19 cellular contexts compared by ENCODE assay signal in the genomic region with DNA sequence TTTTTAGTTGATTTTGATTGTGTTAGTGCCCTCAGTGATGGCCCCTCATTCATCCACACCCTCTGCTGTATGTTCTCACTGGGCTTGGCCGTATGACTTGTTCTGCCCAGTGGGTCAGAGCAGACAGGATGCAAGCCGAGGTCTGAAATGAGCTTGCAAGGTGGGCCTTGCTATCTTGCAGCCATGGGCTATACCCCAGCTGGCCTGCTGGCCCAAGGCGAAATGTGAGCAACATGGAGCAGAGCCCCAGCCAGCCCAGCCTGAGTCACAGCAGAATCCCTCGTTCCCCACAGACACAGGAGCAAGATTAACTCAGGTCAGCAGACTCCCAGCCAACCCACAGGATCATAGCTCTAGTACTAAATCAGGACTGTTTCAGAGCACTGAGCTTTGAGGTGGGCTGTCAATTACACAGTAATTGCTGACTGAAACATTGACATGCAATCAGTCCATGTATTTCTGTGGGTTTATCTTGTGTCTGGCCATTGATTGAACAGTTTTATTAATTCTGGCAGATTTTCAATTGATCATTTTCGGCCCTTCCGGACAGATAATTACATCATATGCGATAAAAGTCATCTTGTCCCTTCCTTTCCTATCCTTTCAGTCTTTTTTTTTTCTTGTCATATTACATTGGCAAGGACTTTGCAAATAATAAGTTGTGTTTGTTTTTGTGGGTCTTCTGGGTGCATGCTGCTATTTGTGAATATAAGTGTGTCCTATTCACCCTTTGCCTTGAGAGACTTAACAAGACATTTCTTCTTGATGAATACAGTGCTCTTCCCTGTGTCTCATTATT. TPM values are rescaled to one million over a fixed set of nuclear protein-coding genes. Genes with fewer than 3 reads are reported as not detected.
"Had no signal": no experiment of that assay in that cellular context is flagged by ENCODE, and none has a peak within 500 bp of the region (broad histone marks: within the 10 kb centered on the region; RNA-seq: fewer than 3 reads in every experiment).

No MANE protein-coding gene starts in this region.

- H3K36me3 ChIP-seq: ovary had no signal

- H3K4me1 Mint-ChIP-seq: activated T-helper 17 cell treated with anti-CD3 and anti-CD28 coated beads, Interleukin-2, amount 50 U/mL, for 72 hours; naive thymus-derived CD4-positive, alpha-beta T cell; stimulated activated naive CD8-positive, alpha-beta T cell treated with anti-CD3 and anti-CD28 coated beads, Interleukin-15, amount 100 ng/mL, for 72 hours had no signal

- ATAC-seq: activated T-helper 17 cell treated with anti-CD3 and anti-CD28 coated beads, Interleukin-2, amount 50 U/mL, for 72 hours; body of pancreas; foreskin keratinocyte; naive thymus-derived CD4-positive, alpha-beta T cell; stimulated activated naive CD8-positive, alpha-beta T cell treated with anti-CD3 and anti-CD28 coated beads, Interleukin-15, amount 100 ng/mL, for 72 hours had no signal

- H3K27ac Mint-ChIP-seq: activated naive CD4-positive, alpha-beta T cell treated with anti-CD3 and anti-CD28 coated beads for 36 hours; activated T-helper 17 cell treated with anti-CD3 and anti-CD28 coated beads, Interleukin-2, amount 50 U/mL, for 72 hours; naive thymus-derived CD4-positive, alpha-beta T cell; stimulated activated naive CD8-positive, alpha-beta T cell treated with anti-CD3 and anti-CD28 coated beads, Interleukin-15, amount 100 ng/mL, for 72 hours; T-helper 1 cell treated with Interleukin-12 subunit alpha and Interleukin-12 subunit beta and Interleukin-4 antibody, amounts not matched to agents 30 μg/mL and 1 μg/mL, for 36 hours had no signal

- H3K27me3 ChIP-seq: body of pancreas, dorsolateral prefrontal cortex, foreskin keratinocyte, ovary, right lobe of liver had no signal

- H3K27ac ChIP-seq: body of pancreas, dorsolateral prefrontal cortex, epithelial cell of prostate, foreskin keratinocyte, ovary, right lobe of liver had no signal

- DNase-seq: activated CD4-positive, alpha-beta T cell treated with anti-CD3 and anti-CD28 coated beads for 1 hour; activated CD4-positive, alpha-beta T cell treated with anti-CD3 and anti-CD28 coated beads, Interleukin-2, amount 50 U/mL, for 4 hours; activated naive CD4-positive, alpha-beta T cell treated with anti-CD3 and anti-CD28 coated beads for 36 hours; activated T-cell treated with anti-CD3 and anti-CD28 coated beads for 4 hours; caudate nucleus; foreskin keratinocyte; hypothalamus; mesenchymal stem cell; naive thymus-derived CD4-positive, alpha-beta T cell; stimulated activated CD4-positive, alpha-beta T cell treated with anti-CD3 and anti-CD28 coated beads, Interleukin-4, amount 100 ng/mL, for 1 hour had no signal

- H3K4me1 ChIP-seq: body of pancreas, foreskin keratinocyte, right lobe of liver had no signal

- H3K4me3 Mint-ChIP-seq: activated naive CD4-positive, alpha-beta T cell treated with anti-CD3 and anti-CD28 coated beads for 36 hours; activated T-helper 17 cell treated with anti-CD3 and anti-CD28 coated beads, Interleukin-2, amount 50 U/mL, for 72 hours; naive thymus-derived CD4-positive, alpha-beta T cell; stimulated activated naive CD8-positive, alpha-beta T cell treated with anti-CD3 and anti-CD28 coated beads, Interleukin-15, amount 100 ng/mL, for 72 hours; T-helper 1 cell treated with Interleukin-12 subunit alpha and Interleukin-12 subunit beta and Interleukin-4 antibody, amounts not matched to agents 30 μg/mL and 1 μg/mL, for 36 hours had no signal

- H3K4me3 ChIP-seq: body of pancreas, dorsolateral prefrontal cortex, ovary, right lobe of liver, smooth muscle cell had no signal

RNA-seq across cellular contexts. Expression of a gene that starts 27.1 kb away (rescaled TPM):
- total RNA-seq: smooth muscle cell had no signal
